17 cellular contexts compared by ENCODE assay signal in the genomic region with DNA sequence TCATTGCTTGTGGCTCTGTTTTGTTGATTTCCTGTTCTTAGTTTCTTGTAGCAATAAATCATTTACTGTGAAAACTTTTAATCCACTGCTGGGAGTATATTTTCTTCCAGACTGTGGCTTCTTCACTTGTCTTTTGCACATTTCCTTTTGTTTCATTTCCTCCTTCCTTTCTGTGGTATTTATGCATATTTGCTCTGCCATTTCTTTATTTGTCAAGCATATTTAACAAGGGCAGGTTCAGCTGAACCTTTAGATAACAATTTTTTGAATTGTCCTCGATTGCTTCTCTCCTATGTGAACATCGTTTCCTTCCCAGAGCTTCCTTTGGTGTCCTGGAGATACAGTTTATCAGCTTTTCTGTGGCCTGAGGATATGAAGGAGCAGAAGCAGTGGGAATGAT. TPM values are rescaled to one million over a fixed set of nuclear protein-coding genes. Genes with fewer than 3 reads are reported as not detected.
"Had no signal": no experiment of that assay in that cellular context is flagged by ENCODE, and none has a peak within 500 bp of the region (broad histone marks: within the 10 kb centered on the region; RNA-seq: fewer than 3 reads in every experiment).

No MANE protein-coding gene starts in this region.

- H3K4me3 ChIP-seq: cardiac muscle cell, gastrocnemius medialis, stomach, upper lobe of left lung had no signal

- H3K36me3 ChIP-seq: cardiac muscle cell, gastrocnemius medialis, stomach, upper lobe of left lung had no signal

- H3K27ac Mint-ChIP-seq: activated B cell treated with CpG ODN at 0.5 μM for 24 hours; activated CD4-positive, alpha-beta memory T cell treated with anti-CD3 and anti-CD28 coated beads for 36 hours; activated naive CD8-positive, alpha-beta T cell; natural killer cell treated with Interleukin-12 subunit alpha and Interleukin-12 subunit beta and Interleukin-15 and Interleukin-18, amount 100 ng/mL, for 72 hours; stimulated activated effector memory CD8-positive, alpha-beta T cell treated with anti-CD3 and anti-CD28 coated beads, Interleukin-12 subunit alpha, Interleukin-12 subunit beta, amount 100 ng/mL, for 72 hours had no signal

- H3K4me3 Mint-ChIP-seq: activated B cell treated with CpG ODN at 0.5 μM for 24 hours; activated CD4-positive, alpha-beta memory T cell treated with anti-CD3 and anti-CD28 coated beads for 36 hours; activated naive CD8-positive, alpha-beta T cell; natural killer cell treated with Interleukin-12 subunit alpha and Interleukin-12 subunit beta and Interleukin-15 and Interleukin-18, amount 100 ng/mL, for 72 hours; stimulated activated effector memory CD8-positive, alpha-beta T cell treated with anti-CD3 and anti-CD28 coated beads, Interleukin-12 subunit alpha, Interleukin-12 subunit beta, amount 100 ng/mL, for 72 hours had no signal

- H3K4me1 ChIP-seq: gastrocnemius medialis had no signal

- H3K9me3 Mint-ChIP-seq: activated B cell treated with CpG ODN at 0.5 μM for 24 hours; activated CD4-positive, alpha-beta memory T cell treated with anti-CD3 and anti-CD28 coated beads for 36 hours; natural killer cell treated with Interleukin-12 subunit alpha and Interleukin-12 subunit beta and Interleukin-15 and Interleukin-18, amount 100 ng/mL, for 72 hours; stimulated activated effector memory CD8-positive, alpha-beta T cell treated with anti-CD3 and anti-CD28 coated beads, Interleukin-12 subunit alpha, Interleukin-12 subunit beta, amount 100 ng/mL, for 72 hours had no signal

- H3K27ac ChIP-seq: cardiac muscle cell, gastrocnemius medialis, stomach, upper lobe of left lung had no signal

- H3K4me1 Mint-ChIP-seq: stimulated activated effector memory CD8-positive, alpha-beta T cell treated with anti-CD3 and anti-CD28 coated beads, Interleukin-12 subunit alpha, Interleukin-12 subunit beta, amount 100 ng/mL, for 72 hours had no signal

- H3K27me3 ChIP-seq: cardiac muscle cell had no signal

- H3K9me3 ChIP-seq: gastrocnemius medialis, stomach, upper lobe of left lung had no signal

- H3K36me3 Mint-ChIP-seq: activated CD4-positive, alpha-beta memory T cell treated with anti-CD3 and anti-CD28 coated beads for 36 hours; activated naive CD8-positive, alpha-beta T cell; natural killer cell treated with Interleukin-12 subunit alpha and Interleukin-12 subunit beta and Interleukin-15 and Interleukin-18, amount 100 ng/mL, for 72 hours; stimulated activated effector memory CD8-positive, alpha-beta T cell treated with anti-CD3 and anti-CD28 coated beads, Interleukin-12 subunit alpha, Interleukin-12 subunit beta, amount 100 ng/mL, for 72 hours had no signal

- ATAC-seq: esophagus mucosa; gastrocnemius medialis; natural killer cell treated with Interleukin-12 subunit alpha and Interleukin-12 subunit beta and Interleukin-15 and Interleukin-18, amount 100 ng/mL, for 72 hours; sciatic nerve; stimulated activated effector memory CD8-positive, alpha-beta T cell treated with anti-CD3 and anti-CD28 coated beads, Interleukin-12 subunit alpha, Interleukin-12 subunit beta, amount 100 ng/mL, for 72 hours had no signal

- DNase-seq: activated B cell treated with CpG ODN at 0.5 μM for 24 hours; activated CD4-positive, alpha-beta memory T cell treated with anti-CD3 and anti-CD28 coated beads for 36 hours; activated CD4-positive, alpha-beta T cell treated with anti-CD3 and anti-CD28 coated beads for 4 hours; gastrocnemius medialis; head of caudate nucleus; kidney glomerular epithelial cell; mesenchymal stem cell; stimulated activated CD4-positive, alpha-beta T cell treated with anti-CD3 and anti-CD28 coated beads, Interleukin-4, amount 100 ng/mL, for 24 hours; stomach; upper lobe of left lung had no signal

RNA-seq across cellular contexts. Expression of gene B3GALT5, which starts 3.6 kb away (rescaled TPM):
- total RNA-seq: activated B cell treated with CpG ODN at 0.5 μM for 24 hours; activated CD4-positive, alpha-beta memory T cell treated with anti-CD3 and anti-CD28 coated beads for 36 hours; natural killer cell treated with Interleukin-12 subunit alpha and Interleukin-12 subunit beta and Interleukin-15 and Interleukin-18, amount 100 ng/mL, for 72 hours; sciatic nerve; T-helper 2 cell treated with Interferon-gamma antibody and Interleukin-4, amounts not matched to agents 100 ng/mL and 5 ng/mL, for 36 hours had no signal
